In the genomic region with DNA sequence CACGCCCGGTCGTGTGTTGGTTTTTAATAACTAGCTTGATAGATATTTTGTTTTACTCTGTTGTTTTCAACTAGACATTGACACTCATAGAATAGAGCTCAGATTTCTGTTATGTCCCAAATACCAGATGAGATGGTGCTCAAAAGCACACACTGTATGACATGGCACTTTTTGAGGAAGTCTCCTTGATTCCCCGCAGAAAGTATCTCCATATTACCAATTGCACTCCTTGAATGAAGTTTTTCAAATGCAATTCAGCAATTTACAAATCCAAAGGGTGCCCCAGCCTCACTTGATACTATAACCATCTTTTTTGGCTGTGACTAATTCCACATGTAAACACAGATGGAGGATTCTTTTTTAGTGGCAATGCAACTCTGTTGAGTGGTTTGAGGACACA, we compare ENCODE assay signal across 33 cellular contexts.
"Had no signal": no experiment of that assay in that cellular context is flagged by ENCODE, and none has a peak within 500 bp of the region (broad histone marks: within the 10 kb centered on the region; RNA-seq: fewer than 3 reads in every experiment).

No MANE protein-coding gene starts in this region.

- H3K9me3 Mint-ChIP-seq: activated CD4-positive, alpha-beta memory T cell treated with anti-CD3 and anti-CD28 coated beads for 36 hours; activated CD4-positive, alpha-beta T cell treated with anti-CD3 and anti-CD28 coated beads, Interleukin-2, amount 10 ng/mL, durations not matched to agents 24 days and 14 days; activated naive CD4-positive, alpha-beta T cell treated with anti-CD3 and anti-CD28 coated beads for 36 hours; activated naive CD4-positive, alpha-beta T cell treated with anti-CD3 and anti-CD28 coated beads, Interleukin-2, amount 50 U/mL, for 72 hours; activated naive CD8-positive, alpha-beta T cell treated with anti-CD3 and anti-CD28 coated beads, Interleukin-2, amount 10 ng/mL, durations not matched to agents 7 days and 5 days; activated T-helper 1 cell treated with anti-CD3 and anti-CD28 coated beads, Interleukin-12 subunit alpha, Interleukin-12 subunit beta, Interleukin-2, Interleukin-4 antibody, amounts not matched to agents 30 ng/mL and 10 ng/mL and 1 ng/mL, durations not matched to agents 14 hours and 24 hours and 36 hours; activated T-helper 2 cell treated with anti-CD3 and anti-CD28 coated beads, Interferon-gamma antibody, Interleukin-2, Interleukin-4, amounts not matched to agents 10 μg/mL and 5 μg/mL and 100 μg/mL, durations not matched to agents 14 hours and 24 hours and 36 hours; T-helper 2 cell treated with Interferon-gamma antibody and Interleukin-4, amounts not matched to agents 5 μg/mL and 100 μg/mL, for 36 hours had no signal

- H3K27ac Mint-ChIP-seq: activated CD4-positive, alpha-beta memory T cell treated with anti-CD3 and anti-CD28 coated beads for 36 hours; activated CD4-positive, alpha-beta T cell treated with anti-CD3 and anti-CD28 coated beads for 36 hours; activated CD4-positive, alpha-beta T cell treated with anti-CD3 and anti-CD28 coated beads, Interleukin-2, amount 10 ng/mL, durations not matched to agents 24 days and 14 days; activated CD8-positive, alpha-beta memory T cell treated with anti-CD3 and anti-CD28 coated beads, Interleukin-2, amount 10 ng/mL, durations not matched to agents 7 days and 5 days; activated CD8-positive, alpha-beta T cell treated with anti-CD3 and anti-CD28 coated beads, Interleukin-2, amount 10 ng/mL, durations not matched to agents 7 days and 5 days; activated naive CD4-positive, alpha-beta T cell treated with anti-CD3 and anti-CD28 coated beads for 36 hours; activated naive CD4-positive, alpha-beta T cell treated with anti-CD3 and anti-CD28 coated beads, Interleukin-2, amount 50 U/mL, for 72 hours; activated naive CD8-positive, alpha-beta T cell treated with anti-CD3 and anti-CD28 coated beads, Interleukin-2, amount 10 ng/mL, durations not matched to agents 7 days and 5 days; activated T-helper 1 cell treated with anti-CD3 and anti-CD28 coated beads, Interleukin-12 subunit alpha, Interleukin-12 subunit beta, Interleukin-2, Interleukin-4 antibody, amounts not matched to agents 30 ng/mL and 10 ng/mL and 1 ng/mL, durations not matched to agents 14 hours and 24 hours and 36 hours; activated T-helper 2 cell treated with anti-CD3 and anti-CD28 coated beads, Interferon-gamma antibody, Interleukin-2, Interleukin-4, amounts not matched to agents 10 μg/mL and 5 μg/mL and 100 μg/mL, durations not matched to agents 14 hours and 24 hours and 36 hours; brain; T-helper 17 cell; T-helper 2 cell treated with Interferon-gamma antibody and Interleukin-4, amounts not matched to agents 5 μg/mL and 100 μg/mL, for 36 hours had no signal

- H3K4me3 Mint-ChIP-seq: activated CD4-positive, alpha-beta memory T cell treated with anti-CD3 and anti-CD28 coated beads for 36 hours; activated CD4-positive, alpha-beta T cell treated with anti-CD3 and anti-CD28 coated beads for 36 hours; activated CD4-positive, alpha-beta T cell treated with anti-CD3 and anti-CD28 coated beads, Interleukin-2, amount 10 ng/mL, durations not matched to agents 24 days and 14 days; activated CD8-positive, alpha-beta memory T cell treated with anti-CD3 and anti-CD28 coated beads, Interleukin-2, amount 10 ng/mL, durations not matched to agents 7 days and 5 days; activated CD8-positive, alpha-beta T cell treated with anti-CD3 and anti-CD28 coated beads, Interleukin-2, amount 10 ng/mL, durations not matched to agents 7 days and 5 days; activated naive CD4-positive, alpha-beta T cell treated with anti-CD3 and anti-CD28 coated beads for 36 hours; activated naive CD8-positive, alpha-beta T cell treated with anti-CD3 and anti-CD28 coated beads, Interleukin-2, amount 10 ng/mL, durations not matched to agents 7 days and 5 days; activated T-helper 1 cell treated with anti-CD3 and anti-CD28 coated beads, Interleukin-12 subunit alpha, Interleukin-12 subunit beta, Interleukin-2, Interleukin-4 antibody, amounts not matched to agents 30 ng/mL and 10 ng/mL and 1 ng/mL, durations not matched to agents 14 hours and 24 hours and 36 hours; brain; T-helper 17 cell; T-helper 2 cell treated with Interferon-gamma antibody and Interleukin-4, amounts not matched to agents 5 μg/mL and 100 μg/mL, for 36 hours had no signal

- ATAC-seq: activated CD4-positive, alpha-beta T cell treated with anti-CD3 and anti-CD28 coated beads for 36 hours; activated CD8-positive, alpha-beta memory T cell treated with anti-CD3 and anti-CD28 coated beads, Interleukin-2, amount 10 ng/mL, durations not matched to agents 7 days and 5 days; activated CD8-positive, alpha-beta T cell treated with anti-CD3 and anti-CD28 coated beads, Interleukin-2, amount 10 ng/mL, durations not matched to agents 7 days and 5 days; activated naive CD4-positive, alpha-beta T cell treated with anti-CD3 and anti-CD28 coated beads, Interleukin-2, amount 50 U/mL, for 72 hours; gastroesophageal sphincter; heart right ventricle; T-helper 17 cell had no signal

- DNase-seq: activated CD4-positive, alpha-beta memory T cell treated with anti-CD3 and anti-CD28 coated beads for 36 hours; activated CD4-positive, alpha-beta T cell treated with anti-CD3 and anti-CD28 coated beads for 36 hours; activated CD4-positive, alpha-beta T cell treated with anti-CD3 and anti-CD28 coated beads, Interleukin-2, amount 10 ng/mL, durations not matched to agents 24 days and 14 days; activated CD4-positive, CD25-positive, alpha-beta regulatory T cell; activated CD4-positive, CD25-positive, alpha-beta regulatory T cell treated with anti-CD3 and anti-CD28 coated beads, Interleukin-2, amount 50 U/mL, for 72 hours; activated CD8-positive, alpha-beta memory T cell treated with anti-CD3 and anti-CD28 coated beads, Interleukin-2, amount 10 ng/mL, durations not matched to agents 7 days and 5 days; activated CD8-positive, alpha-beta memory T cell treated with anti-CD3 and anti-CD28 coated beads, Interleukin-2, amount 50 U/mL, for 4 hours; activated CD8-positive, alpha-beta T cell treated with anti-CD3 and anti-CD28 coated beads, Interleukin-2, amount 10 ng/mL, durations not matched to agents 7 days and 5 days; activated effector memory CD4-positive, alpha-beta T cell treated with anti-CD3 and anti-CD28 coated beads, Interleukin-2, amount 50 U/mL, for 16 hours; activated naive CD4-positive, alpha-beta T cell treated with anti-CD3 and anti-CD28 coated beads for 36 hours; activated naive CD8-positive, alpha-beta T cell treated with anti-CD3 and anti-CD28 coated beads, Interleukin-2, amount 10 ng/mL, durations not matched to agents 7 days and 5 days; activated T-cell treated with anti-CD3 and anti-CD28 coated beads, Interleukin-2, amount 50 U/mL, for 1 hour; activated T-cell treated with anti-CD3 and anti-CD28 coated beads, Interleukin-2, amount 50 U/mL, for 48 hours; central memory CD4-positive, alpha-beta T cell; cerebellar nuclear complex; colonic mucosa; effector CD8-positive, alpha-beta T cell; esophagus squamous epithelium; foreskin melanocyte; heart right ventricle; T-helper 17 cell; T1000; WERI-Rb-1 had no signal

- H3K9me3 ChIP-seq: ascending aorta, breast epithelium, colonic mucosa, esophagus squamous epithelium, gastroesophageal sphincter, heart right ventricle had no signal

- H3K27ac ChIP-seq: ascending aorta, breast epithelium, cardiac muscle cell, colonic mucosa, epithelial cell of prostate, esophagus squamous epithelium, gastroesophageal sphincter, heart right ventricle, WERI-Rb-1 had no signal

- H3K27me3 ChIP-seq: ascending aorta, breast epithelium, cardiac muscle cell, colonic mucosa, esophagus squamous epithelium, gastroesophageal sphincter had no signal

- H3K4me1 ChIP-seq: ascending aorta, breast epithelium, colonic mucosa, gastroesophageal sphincter, heart right ventricle had no signal

- H3K36me3 ChIP-seq: ascending aorta, breast epithelium, cardiac muscle cell, colonic mucosa, esophagus squamous epithelium, gastroesophageal sphincter, heart right ventricle, WERI-Rb-1 had no signal

- H3K36me3 Mint-ChIP-seq: activated CD4-positive, alpha-beta memory T cell treated with anti-CD3 and anti-CD28 coated beads for 36 hours; activated CD8-positive, alpha-beta memory T cell treated with anti-CD3 and anti-CD28 coated beads, Interleukin-2, amount 10 ng/mL, durations not matched to agents 7 days and 5 days; activated naive CD4-positive, alpha-beta T cell treated with anti-CD3 and anti-CD28 coated beads, Interleukin-2, amount 50 U/mL, for 72 hours; activated naive CD8-positive, alpha-beta T cell treated with anti-CD3 and anti-CD28 coated beads, Interleukin-2, amount 10 ng/mL, durations not matched to agents 7 days and 5 days; brain had no signal

- H3K4me1 Mint-ChIP-seq: activated CD8-positive, alpha-beta memory T cell treated with anti-CD3 and anti-CD28 coated beads, Interleukin-2, amount 10 ng/mL, durations not matched to agents 7 days and 5 days; brain; T-helper 17 cell had no signal

- H3K4me3 ChIP-seq: ascending aorta, breast epithelium, cardiac muscle cell, colonic mucosa, esophagus squamous epithelium, gastroesophageal sphincter, heart right ventricle had no signal

- H3K27me3 Mint-ChIP-seq: activated CD8-positive, alpha-beta memory T cell treated with anti-CD3 and anti-CD28 coated beads, Interleukin-2, amount 10 ng/mL, durations not matched to agents 7 days and 5 days had no signal
